Comparison of ENCODE assay signal across 31 cellular contexts in the genomic region with DNA sequence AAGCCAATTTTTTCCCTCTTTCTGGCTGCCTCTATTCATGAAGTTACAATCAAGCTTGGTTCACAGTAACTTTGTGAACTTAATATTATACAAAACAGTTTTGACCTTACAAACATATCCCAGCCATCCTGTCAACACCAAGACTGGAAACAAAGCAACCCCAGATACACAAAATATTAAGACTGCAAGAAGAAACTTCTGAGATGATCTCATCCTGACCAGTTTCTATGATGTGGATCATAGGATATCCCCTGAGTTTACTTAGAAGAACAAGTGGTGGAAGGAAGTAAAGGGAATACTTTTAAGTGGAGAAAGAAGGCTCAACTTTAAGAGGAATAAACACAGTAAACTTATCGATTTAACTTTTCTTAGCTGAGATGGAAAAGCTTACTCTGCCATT. TPM values are rescaled to one million over a fixed set of nuclear protein-coding genes. Genes with fewer than 3 reads are reported as not detected.
"Had no signal": no experiment of that assay in that cellular context is flagged by ENCODE, and none has a peak within 500 bp of the region (broad histone marks: within the 10 kb centered on the region; RNA-seq: fewer than 3 reads in every experiment).

No MANE protein-coding gene starts in this region.

- H3K4me3 ChIP-seq: body of pancreas, thoracic aorta, vagina had no signal

- H3K27ac ChIP-seq: body of pancreas, thoracic aorta, vagina, WERI-Rb-1 had no signal

- H3K36me3 ChIP-seq: vagina, WERI-Rb-1 had no signal

- H3K4me1 ChIP-seq: body of pancreas, vagina had no signal

- FAIRE-seq: colon, TTC549 had no signal

- H3K27ac Mint-ChIP-seq: activated CD8-positive, alpha-beta T cell treated with anti-CD3 and anti-CD28 coated beads, Interleukin-2, amount 10 ng/mL, durations not matched to agents 7 days and 5 days; activated naive CD4-positive, alpha-beta T cell treated with anti-CD3 and anti-CD28 coated beads, Interleukin-2, amount 50 U/mL, for 24 hours; activated T-helper 1 cell treated with anti-CD3 and anti-CD28 coated beads, Interleukin-12 subunit alpha, Interleukin-12 subunit beta, Interleukin-2, Interleukin-4 antibody, amounts not matched to agents 30 ng/mL and 10 ng/mL and 1 ng/mL, durations not matched to agents 14 hours and 24 hours and 36 hours; effector memory CD8-positive, alpha-beta T cell; immature natural killer cell; T-cell; type B pancreatic cell had no signal

- H3K27me3 ChIP-seq: body of pancreas, vagina had no signal

- H3K4me3 Mint-ChIP-seq: activated CD8-positive, alpha-beta T cell treated with anti-CD3 and anti-CD28 coated beads, Interleukin-2, amount 10 ng/mL, durations not matched to agents 7 days and 5 days; activated naive CD4-positive, alpha-beta T cell treated with anti-CD3 and anti-CD28 coated beads, Interleukin-2, amount 50 U/mL, for 24 hours; activated T-helper 1 cell treated with anti-CD3 and anti-CD28 coated beads, Interleukin-12 subunit alpha, Interleukin-12 subunit beta, Interleukin-2, Interleukin-4 antibody, amounts not matched to agents 30 ng/mL and 10 ng/mL and 1 ng/mL, durations not matched to agents 14 hours and 24 hours and 36 hours; central memory CD8-positive, alpha-beta T cell; effector memory CD8-positive, alpha-beta T cell; immature natural killer cell; naive B cell; neural crest cell; type B pancreatic cell had no signal

- H3K9me3 Mint-ChIP-seq: activated naive CD4-positive, alpha-beta T cell treated with anti-CD3 and anti-CD28 coated beads, Interleukin-2, amount 50 U/mL, for 24 hours; activated T-helper 1 cell treated with anti-CD3 and anti-CD28 coated beads, Interleukin-12 subunit alpha, Interleukin-12 subunit beta, Interleukin-2, Interleukin-4 antibody, amounts not matched to agents 30 ng/mL and 10 ng/mL and 1 ng/mL, durations not matched to agents 14 hours and 24 hours and 36 hours; central memory CD8-positive, alpha-beta T cell; effector memory CD8-positive, alpha-beta T cell; naive B cell; neural crest cell; T-cell; type B pancreatic cell had no signal

- DNase-seq: activated CD4-positive, alpha-beta T cell treated with anti-CD3 and anti-CD28 coated beads for 1 hour; activated CD4-positive, alpha-beta T cell treated with anti-CD3 and anti-CD28 coated beads, Interleukin-2, amount 50 U/mL, for 1 hour; activated CD8-positive, alpha-beta T cell treated with anti-CD3 and anti-CD28 coated beads, Interleukin-2, amount 10 ng/mL, durations not matched to agents 7 days and 5 days; activated gamma-delta T cell; anterior cingulate cortex; body of pancreas; dorsolateral prefrontal cortex; effector memory CD8-positive, alpha-beta T cell; foreskin melanocyte; immature natural killer cell; kidney glomerular epithelial cell; mesenchymal stem cell; naive B cell; occipital lobe; stimulated activated CD4-positive, alpha-beta T cell treated with anti-CD3 and anti-CD28 coated beads, Interleukin-4, amount 100 ng/mL, for 1 hour; stimulated activated naive CD4-positive, alpha-beta T cell treated with Interleukin-2 at 50 U/mL for 16 hours; T-cell; WERI-Rb-1 had no signal

- H3K9me3 ChIP-seq: body of pancreas, thoracic aorta, vagina had no signal

- H3K36me3 Mint-ChIP-seq: activated naive CD4-positive, alpha-beta T cell treated with anti-CD3 and anti-CD28 coated beads, Interleukin-2, amount 50 U/mL, for 24 hours; immature natural killer cell; naive B cell; T-cell had no signal

- ATAC-seq: activated CD8-positive, alpha-beta T cell treated with anti-CD3 and anti-CD28 coated beads, Interleukin-2, amount 10 ng/mL, durations not matched to agents 7 days and 5 days; body of pancreas; effector memory CD8-positive, alpha-beta T cell; T-cell had no signal

- H3K4me1 Mint-ChIP-seq: central memory CD8-positive, alpha-beta T cell; immature natural killer cell had no signal

RNA-seq across cellular contexts. Expression of a gene that starts 28.3 kb away (rescaled TPM):
- total RNA-seq: activated CD8-positive, alpha-beta T cell treated with anti-CD3 and anti-CD28 coated beads, Interleukin-2, amount 10 ng/mL, durations not matched to agents 7 days and 5 days; activated T-helper 1 cell treated with anti-CD3 and anti-CD28 coated beads, Interleukin-12 subunit alpha, Interleukin-12 subunit beta, Interleukin-2, Interleukin-4 antibody, amounts not matched to agents 30 ng/mL and 10 ng/mL and 1 ng/mL, durations not matched to agents 14 hours and 24 hours and 36 hours; epithelial cell of proximal tubule; lower leg skin; mucosa of gallbladder; occipital lobe; renal cortical epithelial cell; T-cell; thoracic aorta; vagina had no signal
